8 cellular contexts compared by ENCODE assay signal in genomic region chr17:39209317-39210092, GRCh38. TPM values are rescaled to one million over a fixed set of nuclear protein-coding genes. Genes with fewer than 3 reads are reported as not detected.
DNase-seq lines count a peak whose midpoint lies in the region; ATAC-seq, FAIRE-seq and TF ChIP-seq lines count a peak whose summit lies in the region.

No MANE protein-coding gene starts in this region.

- H4K8ac ChIP-seq in H1 (ENCODE audit: extremely low read depth, insufficient read depth, low read length) = peak overlapping the region; percentile 78

- peak overlapping the region; percentile 75 for H4K91ac ChIP-seq in H1 (replicated peaks; ENCODE audit: insufficient read length, low read length)

- no peak overlapping the region for H4K5ac ChIP-seq in H1 (ENCODE audit: insufficient read length, low read depth, low read length)

- peak overlapping the region; percentile 57; the same call in 1 of the 2 replicates for H3K9ac ChIP-seq in KMS-11
- peak overlapping the region in 2 of 4 experiments; percentile 25 to 46; a peak in 3 of 7 replicates for H3K9ac ChIP-seq in H1 (replicated peaks in 1 of 4; ENCODE audit: extremely low read depth in 1 of 4, low read depth in 3 of 4, low read length in 3 of 4)

- H3K4ac ChIP-seq in H1 (replicated peaks; ENCODE audit: insufficient read length, low read depth, low read length) = no peak overlapping the region

- no peak overlapping the region for H3K23ac ChIP-seq in H1 (ENCODE audit: insufficient read length)

- H2BK120ac ChIP-seq in H1 (replicated peaks; ENCODE audit: low read depth, low read length) = peak overlapping the region; percentile 3

- no peak overlapping the region for H3K27ac ChIP-seq in ACC112 (ENCODE audit: low read depth, low read length)
- peak overlapping the region; percentile 60 for H3K27ac ChIP-seq in KMS-11
- no peak overlapping the region for H3K27ac ChIP-seq in H1 (ENCODE audit: low read depth, low read length)

- no peak for TF ChIP-seq EP300 in H1 (IDR thresholded peaks at IDR 0.05; ENCODE audit: borderline replicate concordance in 1 of 2, low read depth in 2 of 2, low read length in 2 of 2)

- H3K27me3 ChIP-seq in ACC112 (ENCODE audit: insufficient read depth, low read length) = no peaks in the 10 kb centered on the region
- H3K27me3 ChIP-seq in KMS-11 (ENCODE audit: insufficient read depth, low read depth) = no peaks in the 10 kb centered on the region; the same call in 1 of the 2 replicates
- peaks cover 0 to 4% (median 2%) of the 10 kb centered on the region in 4 experiments; a peak in 3 of 7 replicates for H3K27me3 ChIP-seq in H1 (replicated peaks in 1 of 4; ENCODE audit: control insufficient read depth in 3 of 4, extremely low read depth in 1 of 4, insufficient read depth in 3 of 4, low read length in 3 of 4)

- no peaks in the 10 kb centered on the region for H3K9me3 ChIP-seq in H1 (ENCODE audit: insufficient read depth in 2 of 2, low read depth in 1 of 2, low read length in 1 of 2)

- peak overlapping the region; percentile 22 for H3K56ac ChIP-seq in H1 (replicated peaks; ENCODE audit: insufficient read length, low read depth, low read length)

- H3K23me2 ChIP-seq in H1 (ENCODE audit: low read depth, low read length) = peaks cover 6% of the 10 kb centered on the region; the same call in 1 of the 2 replicates

- POLR2A ChIA-PET in H1 (lab: Charles Lee; ENCODE audit: partially characterized antibody) = interaction anchor here (0.5 to 9.5 kb wide), 14 partner anchors 10 to 363 kb away, joined by 3 to 113 read pairs (median 5); partner anchors contain the start of genes CACNB1, RPL19 and STAC2

- H3K79me2 ChIP-seq in ACC112 (ENCODE audit: control insufficient read depth, insufficient read depth, low read length, unreplicated experiment) = no peaks in the 10 kb centered on the region
- no peaks in the 10 kb centered on the region for H3K79me2 ChIP-seq in KMS-11 (ENCODE audit: insufficient read depth, low read depth)
- no peaks in the 10 kb centered on the region for H3K79me2 ChIP-seq in H1 (ENCODE audit: control insufficient read depth in 1 of 2, insufficient read depth in 2 of 2, low read length in 2 of 2)

- CTCF ChIA-PET in H1 (lab: Charles Lee; ENCODE audit: partially characterized antibody) = interaction anchor here (0.6 to 24.1 kb wide), 9 partner anchors 10 to 172 kb away, joined by 3 to 982 read pairs (median 6); partner anchors contain the start of genes CACNB1 and RPL19

- H2AK5ac ChIP-seq in H1 (ENCODE audit: low read depth, low read length) = 0 out of 2 replicates have a peak overlapping the region, but pooled peaks have one; percentile 80

- peak in 2 of 3 experiments; percentile 38 to 51 for DNase-seq in activated CD8-positive, alpha-beta memory T cell treated with anti-CD3 and anti-CD28 coated beads for 48 hours (ENCODE audit: low read depth in 2 of 3, low spot score in 2 of 3)
- DNase-seq in H1 (ENCODE audit: low read depth in 1 of 2, low spot score in 2 of 2) (peak in 1 of 2 experiments; percentile 76), mucosa of gallbladder (ENCODE audit: low spot score) (peak; percentile 59), cortex of kidney (lab: John Stamatoyannopoulos, UW) (no peak)
- DNase-seq in stimulated activated CD8-positive, alpha-beta memory T cell treated with anti-CD3 and anti-CD28 coated beads, Interleukin-4, amount 100 ng/mL, for 1 hour (ENCODE audit: low read depth in 2 of 2, low spot score in 1 of 2) = peak; percentile 36 to 52

- H4K20me1 ChIP-seq in KMS-11 (ENCODE audit: insufficient read depth) (no peaks in the 10 kb centered on the region), H1 (replicated peaks in 1 of 2; ENCODE audit: control insufficient read depth in 1 of 2, insufficient read depth in 2 of 2, low read length in 2 of 2) (peaks cover 0 to 5% of the 10 kb centered on the region in 2 experiments)

- H3K4me3 ChIP-seq in ACC112 (ENCODE audit: low read depth, low read length) = peak overlapping the region; percentile 72
- H3K4me3 ChIP-seq in KMS-11 (IDR thresholded peaks at IDR 0.05; ENCODE audit: insufficient read depth, low read depth, low read length) = no peak overlapping the region
- H3K4me3 ChIP-seq in H1 (ENCODE audit: extremely low read depth in 1 of 4, insufficient read depth in 2 of 4, low read depth in 3 of 4, low read length in 4 of 4) = peak overlapping the region; percentile 27 to 62 (median 50)

- no peak for TF ChIP-seq RAD21 in H1 (IDR thresholded peaks at IDR 0.05 in 1 of 2, conservative IDR thresholded peaks at IDR 0.05 in 1 of 2; ENCODE audit: low read depth in 2 of 2, low read length in 2 of 2)

- peak overlapping the region; percentile 83 for H3K18ac ChIP-seq in H1 (ENCODE audit: extremely low read depth, low read length)

- TF ChIP-seq CTCF in KMS-11 (conservative IDR thresholded peaks at IDR 0.05; ENCODE audit: low read depth, low read length) (no peak), H1 (IDR thresholded peaks at IDR 0.05; ENCODE audit: control extremely low read depth in 1 of 3, insufficient read depth in 1 of 3, low read depth in 1 of 3, low read length in 3 of 3) (no peak)

- no peak overlapping the region for H3K14ac ChIP-seq in H1 (ENCODE audit: insufficient read length)

- H2BK5ac ChIP-seq in H1 (ENCODE audit: low read depth, low read length) = peak overlapping the region; percentile 71; the same call in 1 of the 2 replicates

- 0 out of 3 replicates have a peak, but pooled peaks of 1 of the 2 experiments have one; percentile 50 for TF ChIP-seq POLR2A in H1 (IDR thresholded peaks at IDR 0.05; ENCODE audit: control extremely low read depth in 1 of 2, low read depth in 2 of 2, low read length in 2 of 2)

- WGBS in H1 (ENCODE audit: extremely low coverage in 1 of 2, insufficient coverage in 1 of 2, insufficient read length in 1 of 2, insufficient replicate concordance in 2 of 2, low coverage in 1 of 2, low lambda C conversion rate in 2 of 2, missing lambda C conversion rate in 1 of 2), 2 experiments = 9% methylated on average over 25 of the region's 39 CpGs; no CpG with 5 or more reads in 1 of the 2 experiments

- H2AFZ ChIP-seq in ACC112 (ENCODE audit: low read length, unreplicated experiment) = peak overlapping the region; percentile 37
- peak overlapping the region; percentile 81; the same call in 1 of the 2 replicates for H2AFZ ChIP-seq in KMS-11 (ENCODE audit: low read depth)
- peak overlapping the region; percentile 16; the same call in 1 of the 2 replicates for H2AFZ ChIP-seq in H1 (ENCODE audit: low read length)

- H2BK20ac ChIP-seq in H1 (ENCODE audit: low read length) = peak overlapping the region; percentile 92

- FAIRE-seq in H1 (lab: Jason Lieb, UNC) = no peak

- H3K4me2 ChIP-seq in KMS-11 = peak overlapping the region; percentile 86
- peak overlapping the region; percentile 68 to 85 for H3K4me2 ChIP-seq in H1 (ENCODE audit: insufficient read depth in 1 of 2, low read depth in 2 of 2, low read length in 2 of 2)

- 0 out of 2 replicates have a peak, but pooled peaks cover 4% of the 10 kb centered on the region for H3K36me3 ChIP-seq in ACC112 (ENCODE audit: insufficient read depth, low read length)
- 0 out of 2 replicates have a peak, but pooled peaks cover 3% of the 10 kb centered on the region for H3K36me3 ChIP-seq in KMS-11 (ENCODE audit: insufficient read depth)
- peaks cover 3 to 8% (median 7%) of the 10 kb centered on the region in 4 experiments; a peak in 6 of 8 replicates for H3K36me3 ChIP-seq in H1 (ENCODE audit: control insufficient read depth in 2 of 4, insufficient read depth in 4 of 4, low read length in 3 of 4)

- peak overlapping the region; percentile 96 for H2BK12ac ChIP-seq in H1 (ENCODE audit: low read depth, low read length)

- H3K79me1 ChIP-seq in H1 (ENCODE audit: low read depth, low read length) = no peaks in the 10 kb centered on the region

- peak overlapping the region; percentile 88 for H2BK15ac ChIP-seq in H1 (ENCODE audit: low read length)

- ATAC-seq in HG03354 (IDR thresholded peaks at IDR 0.05; ENCODE audit: poor library complexity, severe bottlenecking, unreplicated experiment) = no peak

- peaks cover 16% of the 10 kb centered on the region for H3K4me1 ChIP-seq in ACC112 (ENCODE audit: control insufficient read depth, insufficient read depth, low read length, unreplicated experiment)
- peaks cover 28% of the 10 kb centered on the region for H3K4me1 ChIP-seq in KMS-11 (ENCODE audit: low read depth, poor library complexity, severe bottlenecking)
- peaks cover 5 to 32% (median 24%) of the 10 kb centered on the region in 4 experiments for H3K4me1 ChIP-seq in H1 (replicated peaks in 1 of 4; ENCODE audit: control insufficient read depth in 3 of 4, insufficient read depth in 4 of 4, low read length in 3 of 4)

RNA-seq across cellular contexts. Expression of gene RPL19, which starts 9.4 kb away (rescaled TPM):
- total RNA-seq in H1 (2021; fragmentation: NEBNext Ultra II Directional; extraction: Animal tissue kit (Norgen Biotek cat#: 25700)) = 2,182 and 2,219 TPM in 2 replicates
- polyA plus RNA-seq in H1 (2011; rRNA removed) = 1,992 and 2,108 TPM in 2 replicates
- polyA plus RNA-seq in H1 (2011; cell fraction: cytosol; rRNA removed) = 3,481 TPM
- 2,043 TPM for polyA plus RNA-seq in H1 (2011; cell fraction: nucleus; rRNA removed)
- polyA plus RNA-seq in H1 (2012, experiment 1 of 2) = 1,394 to 2,903 TPM (median 2,742 TPM) in 4 replicates
- 1,232 TPM for polyA plus RNA-seq in H1 (2012, experiment 2 of 2)
- 2,492 TPM for polyA plus RNA-seq in H1 (2013, experiment 1 of 2)
- polyA plus RNA-seq in H1 (2013, experiment 2 of 2) = 2,408 TPM
- polyA minus RNA-seq in H1 (2011; rRNA and poly(A)+ RNA removed) = 605 and 718 TPM in 2 replicates
- polyA minus RNA-seq in H1 (2011; cell fraction: cytosol; rRNA and poly(A)+ RNA removed) = 697 TPM
- polyA minus RNA-seq in H1 (2011; cell fraction: nucleus; rRNA and poly(A)+ RNA removed) = 464 TPM
- total RNA-seq in mucosa of gallbladder = 1,121 TPM

RNA-seq across cellular contexts. Expression of gene CACNB1, which starts 12.0 kb away (rescaled TPM):
- total RNA-seq in H1 (2021; fragmentation: NEBNext Ultra II Directional; extraction: Animal tissue kit (Norgen Biotek cat#: 25700)) = 15.1 and 17.8 TPM in 2 replicates
- 7.2 and 10.6 TPM in 2 replicates for polyA plus RNA-seq in H1 (2011; rRNA removed)
- 7.7 TPM for polyA plus RNA-seq in H1 (2011; cell fraction: cytosol; rRNA removed)
- polyA plus RNA-seq in H1 (2011; cell fraction: nucleus; rRNA removed) = 43.5 TPM
- 11.9 to 16.4 TPM (median 14.1 TPM) in 4 replicates for polyA plus RNA-seq in H1 (2012, experiment 1 of 2)
- 12.9 TPM for polyA plus RNA-seq in H1 (2012, experiment 2 of 2)
- 7.2 TPM for polyA plus RNA-seq in H1 (2013, experiment 1 of 2)
- 7.1 TPM for polyA plus RNA-seq in H1 (2013, experiment 2 of 2)
- 15.8 and 25.4 TPM in 2 replicates for polyA minus RNA-seq in H1 (2011; rRNA and poly(A)+ RNA removed)
- polyA minus RNA-seq in H1 (2011; cell fraction: cytosol; rRNA and poly(A)+ RNA removed) = 8.0 TPM
- polyA minus RNA-seq in H1 (2011; cell fraction: nucleus; rRNA and poly(A)+ RNA removed) = 18.6 TPM
- total RNA-seq in mucosa of gallbladder = 6.4 TPM

RNA-seq across cellular contexts. Expression of gene STAC2, which starts 16.2 kb away (rescaled TPM):
- total RNA-seq in H1 (2021; fragmentation: NEBNext Ultra II Directional; extraction: Animal tissue kit (Norgen Biotek cat#: 25700)) = 5.4 and 6.0 TPM in 2 replicates
- polyA plus RNA-seq in H1 (2011; rRNA removed) = 1.5 and 2.5 TPM in 2 replicates
- 1.7 TPM for polyA plus RNA-seq in H1 (2011; cell fraction: cytosol; rRNA removed)
- polyA plus RNA-seq in H1 (2011; cell fraction: nucleus; rRNA removed) = 3.9 TPM
- polyA plus RNA-seq in H1 (2012, experiment 1 of 2) = 4.2 to 6.3 TPM (median 5.2 TPM) in 4 replicates
- polyA plus RNA-seq in H1 (2012, experiment 2 of 2) = 5.2 TPM
- polyA plus RNA-seq in H1 (2013, experiment 1 of 2) = 4.3 TPM
- polyA plus RNA-seq in H1 (2013, experiment 2 of 2) = 4.7 TPM
- 1.2 and 1.7 TPM in 2 replicates for polyA minus RNA-seq in H1 (2011; rRNA and poly(A)+ RNA removed)
- polyA minus RNA-seq in H1 (2011; cell fraction: cytosol; rRNA and poly(A)+ RNA removed) = 1.5 TPM
- polyA minus RNA-seq in H1 (2011; cell fraction: nucleus; rRNA and poly(A)+ RNA removed) = 1.1 TPM
- 1.3 TPM for total RNA-seq in mucosa of gallbladder

RNA-seq across cellular contexts. Expression of gene ARL5C, which starts 43.5 kb away (rescaled TPM):
- not detected in 2 replicates for total RNA-seq in H1 (2021; fragmentation: NEBNext Ultra II Directional; extraction: Animal tissue kit (Norgen Biotek cat#: 25700))
- polyA plus RNA-seq in H1 (2011; rRNA removed) = not detected in 2 replicates
- not detected for polyA plus RNA-seq in H1 (2011; cell fraction: cytosol; rRNA removed)
- not detected for polyA plus RNA-seq in H1 (2011; cell fraction: nucleus; rRNA removed)
- polyA plus RNA-seq in H1 (2012, experiment 1 of 2) = 0.10 TPM in 1 of 4 replicates, not detected in the others
- polyA plus RNA-seq in H1 (2012, experiment 2 of 2) = not detected
- polyA plus RNA-seq in H1 (2013, experiment 1 of 2) = not detected
- not detected for polyA plus RNA-seq in H1 (2013, experiment 2 of 2)
- 0.06 TPM in 1 of 2 replicates, not detected in the other for polyA minus RNA-seq in H1 (2011; rRNA and poly(A)+ RNA removed)
- not detected for polyA minus RNA-seq in H1 (2011; cell fraction: cytosol; rRNA and poly(A)+ RNA removed)
- polyA minus RNA-seq in H1 (2011; cell fraction: nucleus; rRNA and poly(A)+ RNA removed) = not detected
- not detected for total RNA-seq in mucosa of gallbladder

RNA-seq across cellular contexts. Expression of gene PLXDC1, which starts 58.1 kb away (rescaled TPM):
- 3.4 and 4.1 TPM in 2 replicates for total RNA-seq in H1 (2021; fragmentation: NEBNext Ultra II Directional; extraction: Animal tissue kit (Norgen Biotek cat#: 25700))
- polyA plus RNA-seq in H1 (2011; rRNA removed) = 14.6 and 17.9 TPM in 2 replicates
- 16.1 TPM for polyA plus RNA-seq in H1 (2011; cell fraction: cytosol; rRNA removed)
- 69.7 TPM for polyA plus RNA-seq in H1 (2011; cell fraction: nucleus; rRNA removed)
- polyA plus RNA-seq in H1 (2012, experiment 1 of 2) = 6.9 to 10.0 TPM (median 8.1 TPM) in 4 replicates
- polyA plus RNA-seq in H1 (2012, experiment 2 of 2) = 2.6 TPM
- polyA plus RNA-seq in H1 (2013, experiment 1 of 2) = 1.7 TPM
- 1.6 TPM for polyA plus RNA-seq in H1 (2013, experiment 2 of 2)
- 18.7 and 21.7 TPM in 2 replicates for polyA minus RNA-seq in H1 (2011; rRNA and poly(A)+ RNA removed)
- 9.2 TPM for polyA minus RNA-seq in H1 (2011; cell fraction: cytosol; rRNA and poly(A)+ RNA removed)
- 16.2 TPM for polyA minus RNA-seq in H1 (2011; cell fraction: nucleus; rRNA and poly(A)+ RNA removed)
- total RNA-seq in mucosa of gallbladder = 21.2 TPM

Comparison
In these comparisons a context has a peak if more than half of its experiments do, and no peak if none do; other contexts are left out.
1. H2AFZ ChIP-seq: peak in every context shown above with its lines; median percentile 81 in KMS-11; 37 in ACC112; 16 in H1.